ENCODE assay signal across 23 cellular contexts in genomic region chr1:234262754-234263105, GRCh38.
DNase-seq lines count a peak whose midpoint lies in the region; ATAC-seq and TF ChIP-seq lines count a peak whose summit lies in the region.
"Had no signal": no experiment of that assay in that cellular context is flagged by ENCODE, and none has a peak within 500 bp of the region (broad histone marks: within the 10 kb centered on the region; RNA-seq: fewer than 3 reads in every experiment).

No MANE protein-coding gene starts in this region.

- CTCF ChIA-PET in MCF 10A (lab: Yijun Ruan, JAX) (interaction anchor here (0.6 to 2.8 kb wide), 5 partner anchors 19 to 323 kb away, joined by 3 to 13 read pairs (median 4); no protein-coding TSS in a partner anchor), mammary epithelial cell (lab: Charles Lee; ENCODE audit: low non-redundant PET) (interaction anchor here (0.5 kb wide), 1 partner anchor 9 kb away, joined by 3 read pairs; no protein-coding TSS in a partner anchor)

- no peak overlapping the region for H3K27ac ChIP-seq in mammary epithelial cell (ENCODE audit: insufficient read depth, low read depth, low read length)
- H3K27ac ChIP-seq: coronary artery, gastroesophageal sphincter, psoas muscle, transverse colon had no signal

- H3K4me1 Mint-ChIP-seq in MCF 10A (ENCODE audit: insufficient read depth, unreplicated experiment) = peaks cover 26% of the 10 kb centered on the region
- H3K4me1 Mint-ChIP-seq: B cell, brain had no signal

- H3K9me3 Mint-ChIP-seq in MCF 10A (ENCODE audit: unreplicated experiment) = peaks cover 3% of the 10 kb centered on the region
- H3K9me3 Mint-ChIP-seq: activated naive CD8-positive, alpha-beta T cell treated with anti-CD3 and anti-CD28 coated beads for 36 hours had no signal

- no peak for TF ChIP-seq CTCF in MCF 10A (IDR thresholded peaks at IDR 0.05; ENCODE audit: unreplicated experiment)
- no peak for TF ChIP-seq CTCF in mammary epithelial cell (conservative IDR thresholded peaks at IDR 0.05 in 1 of 2, IDR thresholded peaks at IDR 0.05 in 1 of 2; ENCODE audit: extremely low read depth in 1 of 2, insufficient read depth in 1 of 2, low read depth in 1 of 2, low read length in 2 of 2)
- TF ChIP-seq CTCF in astrocyte of the spinal cord (IDR thresholded peaks at IDR 0.05; ENCODE audit: low read depth, low read length) = no peak

- no peaks in the 10 kb centered on the region for H3K36me3 ChIP-seq in mammary epithelial cell (ENCODE audit: insufficient read depth, low read length)
- H3K36me3 ChIP-seq: gastroesophageal sphincter, transverse colon had no signal

- WGBS in mammary epithelial cell (ENCODE audit: low coverage, missing lambda C conversion rate) = 29% methylated on average over 2 of the region's 2 CpGs

- POLR2A ChIA-PET in MCF 10A (lab: Yijun Ruan, JAX) = interaction anchor here (0.7 to 1.5 kb wide), 7 partner anchors 9 to 359 kb away, joined by 3 to 5 read pairs (median 3); no protein-coding TSS in a partner anchor

- H3K36me3 Mint-ChIP-seq in MCF 10A (ENCODE audit: insufficient read depth, unreplicated experiment) = no peaks in the 10 kb centered on the region
- H3K36me3 Mint-ChIP-seq: brain had no signal

- no peak overlapping the region for H3K4me2 ChIP-seq in mammary epithelial cell (ENCODE audit: insufficient read depth, low read depth, low read length)
- H3K4me2 ChIP-seq: GM23338 had no signal

- peaks cover 2% of the 10 kb centered on the region for H3K79me2 ChIP-seq in mammary epithelial cell (ENCODE audit: insufficient read depth, low read length)

- H3K27me3 Mint-ChIP-seq in MCF 10A (ENCODE audit: insufficient read depth, unreplicated experiment) = no peaks in the 10 kb centered on the region
- H3K27me3 Mint-ChIP-seq: brain had no signal

- in situ Hi-C loops in mammary epithelial cell (cut with MboI; ENCODE audit: low sequenced_read_pairs in 2 of 2) = no loop called here
- in situ Hi-C loops in astrocyte of the spinal cord (cut with HindIII; ENCODE audit: low sequenced_read_pairs) = no loop called here

- H2AFZ ChIP-seq in mammary epithelial cell (ENCODE audit: low read depth, low read length) = no peak overlapping the region
- H2AFZ ChIP-seq: GM23338 had no signal

- H3K9me3 ChIP-seq in mammary epithelial cell (replicated peaks; ENCODE audit: insufficient read depth, low read length) = peaks cover 7% of the 10 kb centered on the region
- H3K9me3 ChIP-seq: psoas muscle, transverse colon had no signal

- no peaks in the 10 kb centered on the region for H4K20me1 ChIP-seq in mammary epithelial cell (ENCODE audit: insufficient read depth, low read length)

- H3K4me3 ChIP-seq in mammary epithelial cell (replicated peaks in 1 of 3; ENCODE audit: insufficient read depth in 1 of 3, low read depth in 2 of 3, low read length in 3 of 3) (no peak overlapping the region), astrocyte of the spinal cord (ENCODE audit: low read depth, low read length) (no peak overlapping the region)
- H3K4me3 ChIP-seq: coronary artery, gastroesophageal sphincter, GM23338, psoas muscle, transverse colon had no signal

- H3K27me3 ChIP-seq in mammary epithelial cell (ENCODE audit: insufficient read depth, low read length) = no peaks in the 10 kb centered on the region
- H3K27me3 ChIP-seq: transverse colon had no signal

- no peak overlapping the region for H3K4me3 Mint-ChIP-seq in MCF 10A (ENCODE audit: unreplicated experiment)
- H3K4me3 Mint-ChIP-seq: activated CD8-positive, alpha-beta T cell treated with anti-CD3 and anti-CD28 coated beads for 36 hours; activated naive CD8-positive, alpha-beta T cell treated with anti-CD3 and anti-CD28 coated beads for 36 hours; B cell; brain; GM23338 had no signal

- BruUV-seq in MCF 10A (replicated peaks; lab: Mats Ljungman, UMichigan) = no TSS peak
- BruUV-seq in mammary epithelial cell (replicated peaks; lab: Mats Ljungman, UMichigan) = no TSS peak

- ATAC-seq in left lobe of liver = peak; percentile 95
- no peak for ATAC-seq in HG03196 (IDR thresholded peaks at IDR 0.05; ENCODE audit: unreplicated experiment)
- no peak for ATAC-seq in GM21619 (IDR thresholded peaks at IDR 0.05; ENCODE audit: unreplicated experiment)
- ATAC-seq: activated CD8-positive, alpha-beta T cell treated with anti-CD3 and anti-CD28 coated beads for 36 hours; gastroesophageal sphincter; GM23338; Right ventricle myocardium inferior had no signal

- intact Hi-C loops in MCF 10A (cut with micrococcal nuclease) (no loop called here), mammary epithelial cell (cut with micrococcal nuclease) (no loop called here)

- peaks cover 27% of the 10 kb centered on the region for H3K4me1 ChIP-seq in mammary epithelial cell (ENCODE audit: insufficient read depth, low read length)
- H3K4me1 ChIP-seq: gastroesophageal sphincter, psoas muscle, transverse colon had no signal

- DNase-seq in MCF 10A (ENCODE audit: unreplicated experiment) = peak; percentile 71
- DNase-seq in mammary epithelial cell = no peak
- DNase-seq in astrocyte of the spinal cord (ENCODE audit: low read depth, low spot score) = peak; percentile 24
- DNase-seq in left lobe of liver (ENCODE audit: low spot score) = peak; percentile 58
- no peak for DNase-seq in activated T-cell treated with anti-CD3 and anti-CD28 coated beads, Interleukin-2, amount 50 U/mL, for 48 hours
- DNase-seq in COR-L47 (lab: John Stamatoyannopoulos, UW) = no peak
- DNase-seq: activated CD4-positive, CD25-positive, alpha-beta regulatory T cell treated with anti-CD3 and anti-CD28 coated beads, Interleukin-2, amount 50 U/mL, for 72 hours; activated CD8-positive, alpha-beta T cell treated with anti-CD3 and anti-CD28 coated beads for 36 hours; activated effector memory CD4-positive, alpha-beta T cell treated with Interleukin-2 at 50 U/mL for 16 hours; activated naive CD8-positive, alpha-beta T cell treated with anti-CD3 and anti-CD28 coated beads for 36 hours; DMS79; NCI-H1105 treated with DMSO at 0.1 percent for 48 hours; NCI-H2029; psoas muscle; transverse colon had no signal

- H3K9ac ChIP-seq in mammary epithelial cell (ENCODE audit: insufficient read depth, low read length) = no peak overlapping the region

- dilution Hi-C loops in mammary epithelial cell (cut with HindIII; ENCODE audit: low sequenced_read_pairs) = no loop called here

- H3K27ac Mint-ChIP-seq in MCF 10A (ENCODE audit: low read depth, unreplicated experiment) = peak overlapping the region; percentile 50
- H3K27ac Mint-ChIP-seq: activated CD8-positive, alpha-beta T cell treated with anti-CD3 and anti-CD28 coated beads for 36 hours; activated naive CD8-positive, alpha-beta T cell treated with anti-CD3 and anti-CD28 coated beads for 36 hours; B cell; brain; GM23338 had no signal

Comparison
In these comparisons a context has a peak if more than half of its experiments do, and no peak if none do; other contexts are left out.
1. DNase-seq: peak in MCF 10A (single experiment), astrocyte of the spinal cord (single experiment) and left lobe of liver (single experiment); none in mammary epithelial cell (single experiment), activated T-cell treated with anti-CD3 and anti-CD28 coated beads, Interleukin-2, amount 50 U/mL, for 48 hours (0 of 2) and COR-L47 (single experiment).